8 cellular contexts compared by ENCODE assay signal in genomic region chr22:43346521-43346929, GRCh38. TPM values are rescaled to one million over a fixed set of nuclear protein-coding genes. Genes with fewer than 3 reads are reported as not detected.
A peak's percentile ranks its signal among the peaks of the same experiment; 100 is the strongest.
DNase-seq lines count a peak whose midpoint lies in the region.

No MANE protein-coding gene starts in this region.

- H3K4me3 ChIP-seq in Karpas-422 (ENCODE audit: low read length) = no peak overlapping the region

- no peak overlapping the region for H2AFZ ChIP-seq in Karpas-422 (ENCODE audit: low read length)

- no peaks in the 10 kb centered on the region for H3K9me3 ChIP-seq in Karpas-422 (ENCODE audit: low read length)

- H3K27me3 Mint-ChIP-seq in immature natural killer cell (ENCODE audit: low read depth in 3 of 3) = peaks cover 17 to 30% (median 20%) of the 10 kb centered on the region in 3 donors

- H4K20me1 ChIP-seq in Karpas-422 (ENCODE audit: insufficient read depth, low read depth, low read length) = no peaks in the 10 kb centered on the region; the same call in 1 of the 2 replicates

- no peaks in the 10 kb centered on the region for H3K9me3 Mint-ChIP-seq in immature natural killer cell

- H3K36me3 Mint-ChIP-seq in immature natural killer cell = peaks cover 0 to 4% (median 0%) of the 10 kb centered on the region in 3 donors

- no peaks in the 10 kb centered on the region for H3K27me3 ChIP-seq in Karpas-422 (ENCODE audit: low read length)

- no peaks in the 10 kb centered on the region for H3K9me2 ChIP-seq in Karpas-422 (replicated peaks; ENCODE audit: insufficient read depth, low read length)

- H3K4me1 Mint-ChIP-seq in immature natural killer cell = peaks cover 0 to 8% of the 10 kb centered on the region in 2 donors

- H3K36me3 ChIP-seq in Karpas-422 (ENCODE audit: insufficient read depth, low read length) = no peaks in the 10 kb centered on the region

- H3K27ac ChIP-seq in Karpas-422 (ENCODE audit: low read length) = no peak overlapping the region

- H3K79me2 ChIP-seq in Karpas-422 (ENCODE audit: low read length) = no peaks in the 10 kb centered on the region

- H3K4me1 ChIP-seq in Karpas-422 (ENCODE audit: low read length) = peaks cover 5% of the 10 kb centered on the region; the same call in 1 of the 2 replicates

- H3K4me3 Mint-ChIP-seq in immature natural killer cell = no peak overlapping the region

- H3K27ac Mint-ChIP-seq in immature natural killer cell = no peak overlapping the region

- DNase-seq in DMS53 (lab: John Stamatoyannopoulos, UW) (peak; percentile 69), Karpas-422 (peak; percentile 84), T-helper 2 cell (peak; percentile 20 to 60 (median 46)), astrocyte of the hippocampus (ENCODE audit: low read depth, low spot score) (peak; percentile 53), immature natural killer cell (peak; percentile 60 to 71 (median 67)), cerebellar nuclear complex (lab: John Stamatoyannopoulos, UW) (no peak), DMS114 treated with DMSO at 0.1 percent for 48 hours (lab: John Stamatoyannopoulos, UW; ENCODE audit: unreplicated experiment) (no peak)
- DNase-seq in stimulated activated CD4-positive, alpha-beta T cell treated with anti-CD3 and anti-CD28 coated beads, Interleukin-2, amount 100 ng/mL, for 48 hours = peak; percentile 58 to 63

- H3K4me2 ChIP-seq in Karpas-422 (ENCODE audit: low read depth, low read length, poor library complexity, severe bottlenecking) = no peak overlapping the region

- no peak overlapping the region for H3K9ac ChIP-seq in Karpas-422 (ENCODE audit: low read length)

RNA-seq across cellular contexts. Expression of gene SCUBE1, which starts 3.4 kb away (rescaled TPM):
- not detected in 2 replicates for total RNA-seq in Karpas-422 (2014; rRNA removed; shearing (Covaris generic); ENCODE audit: low replicate concordance)
- under 1 TPM in 1 of 3 donors, not detected in 2; 0.16 TPM for polyA plus RNA-seq in immature natural killer cell

Comparison
In these comparisons a context has a peak if more than half of its experiments do, and no peak if none do; other contexts are left out.
1. DNase-seq: peak in DMS53 (single experiment), Karpas-422 (single experiment), T-helper 2 cell (5 of 5), astrocyte of the hippocampus (single experiment), immature natural killer cell (3 of 3) and stimulated activated CD4-positive, alpha-beta T cell treated with anti-CD3 and anti-CD28 coated beads, Interleukin-2, amount 100 ng/mL, for 48 hours (2 of 2); none in cerebellar nuclear complex (0 of 2) and DMS114 treated with DMSO at 0.1 percent for 48 hours (single experiment).